ENCODE assay signal across 8 cellular contexts in genomic region chr11:2699531-2700414, GRCh38. TPM values are rescaled to one million over a fixed set of nuclear protein-coding genes. Genes with fewer than 3 reads are reported as not detected.
A peak's percentile ranks its signal among the peaks of the same experiment; 100 is the strongest.
DNase-seq lines count a peak whose midpoint lies in the region; ATAC-seq and TF ChIP-seq lines count a peak whose summit lies in the region.

Gene KCNQ1OT1, minus strand, starts transcription at chr11:2699994.

- H3K36me3 ChIP-seq in SU-DHL-6 (ENCODE audit: low read length) (no peaks in the 10 kb centered on the region), transverse colon (no peaks in the 10 kb centered on the region)

- WGBS in transverse colon (ENCODE audit: low coverage in 1 of 2), 2 donors: 67 to 77% methylated on average over 6 to 59 of the region's 98 CpGs

- peaks cover 2% of the 10 kb centered on the region for H3K36me3 Mint-ChIP-seq in activated naive CD8-positive, alpha-beta T cell treated with anti-CD3 and anti-CD28 coated beads, Interleukin-2, amount 50 U/mL, for 24 hours (ENCODE audit: low read depth)

- H3K4me3 ChIP-seq in SU-DHL-6 (ENCODE audit: insufficient read depth, low read length, poor library complexity, severe bottlenecking) (peak within 1 kb of the TSS; percentile 48), transverse colon (peak within 1 kb of the TSS; percentile 41 to 72 (median 68))

- peak within 1 kb of the TSS; percentile 81 for H3K4me3 Mint-ChIP-seq in activated naive CD8-positive, alpha-beta T cell treated with anti-CD3 and anti-CD28 coated beads, Interleukin-2, amount 50 U/mL, for 24 hours

- ATAC-seq in HG02588 (IDR thresholded peaks at IDR 0.05; ENCODE audit: unreplicated experiment): peak; percentile 76
- peak; percentile 92 for ATAC-seq in activated naive CD8-positive, alpha-beta T cell treated with anti-CD3 and anti-CD28 coated beads, Interleukin-2, amount 50 U/mL, for 24 hours

- no peaks in the 10 kb centered on the region for H3K9me3 Mint-ChIP-seq in activated naive CD8-positive, alpha-beta T cell treated with anti-CD3 and anti-CD28 coated beads, Interleukin-2, amount 50 U/mL, for 24 hours

- no peaks in the 10 kb centered on the region for H3K9me2 ChIP-seq in SU-DHL-6 (replicated peaks; ENCODE audit: insufficient read depth, low read length)

- no peak for TF ChIP-seq EP300 in transverse colon (IDR thresholded peaks at IDR 0.05; ENCODE audit: low read depth)

- H3K4me1 ChIP-seq in transverse colon: peaks cover 0 to 13% (median 10%) of the 10 kb centered on the region in 4 donors

- H3K27me3 ChIP-seq in SU-DHL-6 (ENCODE audit: low read length) (no peaks in the 10 kb centered on the region), transverse colon (no peaks in the 10 kb centered on the region)

- H2AFZ ChIP-seq in SU-DHL-6 (ENCODE audit: low read depth, low read length, severe bottlenecking): peak within 1 kb of the TSS; percentile 3

- H3K9me3 ChIP-seq in SU-DHL-6 (ENCODE audit: insufficient read depth, low read length) (no peaks in the 10 kb centered on the region), transverse colon (no peaks in the 10 kb centered on the region)

- peaks cover 11% of the 10 kb centered on the region for H3K4me1 Mint-ChIP-seq in activated naive CD8-positive, alpha-beta T cell treated with anti-CD3 and anti-CD28 coated beads, Interleukin-2, amount 50 U/mL, for 24 hours

- no peaks in the 10 kb centered on the region for H3K79me2 ChIP-seq in SU-DHL-6 (ENCODE audit: insufficient read depth, low read length)

- peak within 1 kb of the TSS; percentile 51 for H3K4me2 ChIP-seq in SU-DHL-6 (ENCODE audit: low read depth, low read length, poor library complexity, severe bottlenecking)

- intact Hi-C loops in cardiac septum (cut with DNase I) (loop anchor here (10.0 kb wide), 1 partner anchor 185 kb away; the partner anchor contains the start of gene CDKN1C), transverse colon (cut with DNase I; ENCODE audit: low total_unique reads) (no loop called here)

- DNase-seq in GM10266 (ENCODE audit: extremely low spot score) (peak; percentile 96), NCI-H1092 (lab: John Stamatoyannopoulos, UW) (peak; percentile 92), cardiac septum (ENCODE audit: low spot score) (peak; percentile 95), pons (ENCODE audit: low spot score) (peak; percentile 90), transverse colon (peak; percentile 92)
- peak; percentile 81 for DNase-seq in activated naive CD8-positive, alpha-beta T cell treated with anti-CD3 and anti-CD28 coated beads, Interleukin-2, amount 50 U/mL, for 24 hours

- peak; percentile 97 for TF ChIP-seq POLR2A in transverse colon (IDR thresholded peaks at IDR 0.05)

- peak within 1 kb of the TSS; percentile 37 for H3K27ac ChIP-seq in SU-DHL-6 (ENCODE audit: low read depth, low read length)
- H3K27ac ChIP-seq in transverse colon: peak within 1 kb of the TSS; percentile 93 to 95 (median 94)

- no peaks in the 10 kb centered on the region for H3F3A ChIP-seq in SU-DHL-6 (ENCODE audit: insufficient read depth)

- peaks cover 4% of the 10 kb centered on the region for H3K27me3 Mint-ChIP-seq in activated naive CD8-positive, alpha-beta T cell treated with anti-CD3 and anti-CD28 coated beads, Interleukin-2, amount 50 U/mL, for 24 hours

- TF ChIP-seq CTCF in GM10266 (IDR thresholded peaks at IDR 0.05; ENCODE audit: control insufficient read depth, insufficient read depth, low read depth, missing control alignments): no peak
- no peak for TF ChIP-seq CTCF in SU-DHL-6 (IDR thresholded peaks at IDR 0.05; ENCODE audit: insufficient read depth, low read length, poor library complexity, severe bottlenecking)
- TF ChIP-seq CTCF in transverse colon (IDR thresholded peaks at IDR 0.05): no peak

- no peaks in the 10 kb centered on the region for H4K20me1 ChIP-seq in SU-DHL-6 (ENCODE audit: low read depth, low read length)

- H3K27ac Mint-ChIP-seq in activated naive CD8-positive, alpha-beta T cell treated with anti-CD3 and anti-CD28 coated beads, Interleukin-2, amount 50 U/mL, for 24 hours: peak within 1 kb of the TSS; percentile 44

- in situ Hi-C loops in transverse colon (cut with MboI; ENCODE audit: low pct_ligation_motif_present in 1 of 4, low pct_unique_long_range_greater_than_20kb in 1 of 4, low sequenced_read_pairs in 3 of 4): no loop called here

- peak within 1 kb of the TSS; percentile 65 for H3K9ac ChIP-seq in SU-DHL-6 (ENCODE audit: low read length)

RNA-seq across cellular contexts. Expression of gene KCNQ1OT1, which starts in this region (rescaled TPM):
- 0.57 TPM for total RNA-seq in cardiac septum
- total RNA-seq in transverse colon: 1 to 10 TPM; 1.5 to 5.0 (median 1.9) TPM

Comparison
In these comparisons a context has a peak if more than half of its experiments do, and no peak if none do; other contexts are left out.
1. Peak in every context shown above with its lines: DNase-seq, ATAC-seq, H3K4me3 ChIP-seq and H3K27ac ChIP-seq.
2. Peak in DNase-seq in cardiac septum; RNA of the gene not detected or under 1 TPM.